Comparison of ENCODE assay signal across 13 cellular contexts in genomic region chr1:228830185-228830953, GRCh38.
DNase-seq lines count a peak whose midpoint lies in the region; ATAC-seq, FAIRE-seq and TF ChIP-seq lines count a peak whose summit lies in the region.
"Had no signal": no experiment of that assay in that cellular context is flagged by ENCODE, and none has a peak within 500 bp of the region (broad histone marks: within the 10 kb centered on the region; RNA-seq: fewer than 3 reads in every experiment).

No MANE protein-coding gene starts in this region.

- H3K36me3 ChIP-seq in Loucy (ENCODE audit: insufficient read depth, low read length) (no peaks in the 10 kb centered on the region), left ventricle myocardium inferior (no peaks in the 10 kb centered on the region), pancreas (no peaks in the 10 kb centered on the region)
- H3K36me3 ChIP-seq: tibial nerve had no signal

- H3K4me3 ChIP-seq in Loucy (ENCODE audit: low read length, poor library complexity, severe bottlenecking) (no peak overlapping the region), left ventricle myocardium inferior (no peak overlapping the region), pancreas (no peak overlapping the region)
- H3K4me3 ChIP-seq: tibial nerve had no signal

- no peaks in the 10 kb centered on the region for H4K20me1 ChIP-seq in Loucy (ENCODE audit: insufficient read depth, low read length, poor library complexity, severe bottlenecking)

- no peaks in the 10 kb centered on the region for H3F3A ChIP-seq in Loucy (ENCODE audit: low read depth)

- H3K27me3 ChIP-seq in Loucy (ENCODE audit: insufficient read depth, low read length, poor library complexity, severe bottlenecking) (peaks cover 5% of the 10 kb centered on the region), left ventricle myocardium inferior (ENCODE audit: low read depth) (peaks cover 51% of the 10 kb centered on the region), pancreas (no peaks in the 10 kb centered on the region)
- H3K27me3 ChIP-seq: tibial nerve had no signal

- ATAC-seq in pancreas (peak; percentile 87 to 96 (median 92)), GM21576 (IDR thresholded peaks at IDR 0.05; ENCODE audit: unreplicated experiment) (no peak)
- ATAC-seq: CD8-positive, alpha-beta T cell had no signal

- peak; percentile 77 for DNase-seq in G401 (ENCODE audit: low spot score)
- DNase-seq in left ventricle myocardium inferior = peak; percentile 51
- peak; percentile 77 to 96 (median 94) for DNase-seq in pancreas
- DNase-seq in GM19240 (ENCODE audit: insufficient read length, low spot score) = no peak
- no peak for DNase-seq in NCI-H1105 treated with DMSO at 0.1 percent for 48 hours (lab: John Stamatoyannopoulos, UW)
- no peak for DNase-seq in NCI-H510A treated with DMSO at 0.1 percent for 48 hours (lab: John Stamatoyannopoulos, UW)
- DNase-seq: T-helper 9 cell had no signal

- in situ Hi-C loops in G401 (cut with HindIII; ENCODE audit: low sequenced_read_pairs) = no loop called here

- TF ChIP-seq CTCF in Loucy (conservative IDR thresholded peaks at IDR 0.05; ENCODE audit: low read length) (no peak), left ventricle myocardium inferior (IDR thresholded peaks at IDR 0.05; ENCODE audit: borderline replicate concordance) (peak; percentile 24), pancreas (IDR thresholded peaks at IDR 0.05) (no peak)

- WGBS in pancreas, 2 donors = 63 to 77% methylated on average over 14 of the region's 14 CpGs

- H3K27ac ChIP-seq in left ventricle myocardium inferior (replicated peaks) = no peak overlapping the region
- H3K27ac ChIP-seq in pancreas = peak overlapping the region; percentile 40 to 77 (median 74)
- H3K27ac ChIP-seq: tibial nerve had no signal

- no peak overlapping the region for H2AFZ ChIP-seq in Loucy (ENCODE audit: low read length)

- H3K4me1 ChIP-seq in Loucy (ENCODE audit: insufficient read depth, low read length, poor library complexity, severe bottlenecking) = peaks cover 34% of the 10 kb centered on the region
- H3K4me1 ChIP-seq in left ventricle myocardium inferior = peaks cover 23% of the 10 kb centered on the region
- peaks cover 16 to 26% (median 17%) of the 10 kb centered on the region in 3 donors for H3K4me1 ChIP-seq in pancreas

- no peak overlapping the region for H3K9ac ChIP-seq in Loucy (ENCODE audit: low read depth, low read length, poor library complexity, severe bottlenecking)

- H3K9me2 ChIP-seq in Loucy (replicated peaks; ENCODE audit: low read depth, low read length) = no peaks in the 10 kb centered on the region

- FAIRE-seq in pancreas (lab: Jason Lieb, UNC) = no peak
- FAIRE-seq: astrocyte, endothelial cell of umbilical vein had no signal

- H3K4me2 ChIP-seq in Loucy (ENCODE audit: low read depth, low read length, poor library complexity, severe bottlenecking) = peak overlapping the region; percentile 31

- intact Hi-C loops in left ventricle myocardium inferior (cut with micrococcal nuclease) = no loop called here
- intact Hi-C loops in pancreas (cut with DNase I) = no loop called here

- H3K79me2 ChIP-seq in Loucy (ENCODE audit: insufficient read depth, low read length) = no peaks in the 10 kb centered on the region

- H3K9me3 ChIP-seq in Loucy (ENCODE audit: insufficient read depth, low read depth, low read length) (no peaks in the 10 kb centered on the region), left ventricle myocardium inferior (replicated peaks) (no peaks in the 10 kb centered on the region), pancreas (no peaks in the 10 kb centered on the region)
- H3K9me3 ChIP-seq: tibial nerve had no signal

Comparison
In these comparisons a context has a peak if more than half of its experiments do, and no peak if none do; other contexts are left out.
1. DNase-seq: peak in G401 (single experiment), left ventricle myocardium inferior (single experiment) and pancreas (6 of 6); none in GM19240 (single experiment), NCI-H1105 treated with DMSO at 0.1 percent for 48 hours (single experiment) and NCI-H510A treated with DMSO at 0.1 percent for 48 hours (single experiment).